ENCODE assay signal across 23 cellular contexts in the genomic region with DNA sequence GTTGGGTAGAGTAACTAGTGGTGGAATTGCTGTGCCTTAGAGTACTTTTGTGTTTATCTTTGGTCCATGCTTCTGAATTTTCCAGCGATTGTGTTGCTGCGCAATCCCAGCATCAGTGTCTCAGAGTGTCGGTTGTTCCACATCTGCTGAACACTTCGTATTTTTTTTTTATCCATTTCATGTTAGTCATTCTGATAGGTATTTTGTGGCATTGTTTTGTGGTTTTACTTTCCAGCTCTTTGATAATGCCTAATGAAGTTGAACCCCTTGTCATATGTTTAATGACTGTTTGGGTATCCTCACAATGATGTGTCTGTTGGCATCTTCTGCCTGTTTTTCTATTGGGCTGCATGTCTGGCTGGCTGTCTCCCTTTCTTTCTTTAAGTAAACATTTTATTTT. TPM values are rescaled to one million over a fixed set of nuclear protein-coding genes. Genes with fewer than 3 reads are reported as not detected.
DNase-seq lines count a peak whose midpoint lies in the region; ATAC-seq and TF ChIP-seq lines count a peak whose summit lies in the region.
"Had no signal": no experiment of that assay in that cellular context is flagged by ENCODE, and none has a peak within 500 bp of the region (broad histone marks: within the 10 kb centered on the region; RNA-seq: fewer than 3 reads in every experiment).

No MANE protein-coding gene starts in this region.

- H3K4me2 ChIP-seq in smooth muscle cell = no peak overlapping the region

- H3K4me3 ChIP-seq in fibroblast of the aortic adventitia (ENCODE audit: low read depth, low read length) (no peak overlapping the region), smooth muscle cell (no peak overlapping the region)
- H3K4me3 ChIP-seq: dorsolateral prefrontal cortex, heart left ventricle, SJSA1 had no signal

- TF ChIP-seq CTCF in fibroblast of the aortic adventitia (IDR thresholded peaks at IDR 0.05; ENCODE audit: insufficient read depth, low read length) (no peak), smooth muscle cell (IDR thresholded peaks at IDR 0.05; ENCODE audit: borderline replicate concordance, insufficient read depth, poor library complexity, severe bottlenecking) (no peak)

- H4K20me1 ChIP-seq in smooth muscle cell (ENCODE audit: low read depth) = peaks cover 82% of the 10 kb centered on the region

- H3F3A ChIP-seq in smooth muscle cell (ENCODE audit: low read depth) = peaks cover 3% of the 10 kb centered on the region

- DNase-seq in HCEC 1CT = peak; percentile 74
- peak; percentile 25 for DNase-seq in fibroblast of the aortic adventitia (ENCODE audit: low read depth)
- DNase-seq in smooth muscle cell (lab: John Stamatoyannopoulos, UW; ENCODE audit: unreplicated experiment) = no peak
- DNase-seq in NCI-H1105 treated with DMSO at 0.1 percent for 48 hours (lab: John Stamatoyannopoulos, UW) = no peak
- DNase-seq: activated CD8-positive, alpha-beta memory T cell treated with anti-CD3 and anti-CD28 coated beads for 24 hours; activated naive CD8-positive, alpha-beta T cell treated with anti-CD3 and anti-CD28 coated beads, Interleukin-2, amount 10 ng/mL, durations not matched to agents 7 days and 5 days; BE2C; dorsolateral prefrontal cortex; GOT3; heart left ventricle; immature natural killer cell; naive thymus-derived CD8-positive, alpha-beta T cell; NCI-H2081; NCI-H510A treated with DMSO at 0.1 percent for 48 hours; posterior cingulate gyrus; small intestine; stimulated activated CD4-positive, alpha-beta T cell treated with anti-CD3 and anti-CD28 coated beads, Interleukin-4, amount 100 ng/mL, for 4 hours; substantia nigra had no signal

- no peak overlapping the region for H2AFZ ChIP-seq in smooth muscle cell (ENCODE audit: low read depth)

- H3K9ac ChIP-seq in smooth muscle cell (ENCODE audit: low read depth) = no peak overlapping the region

- peaks cover 56% of the 10 kb centered on the region for H3K79me2 ChIP-seq in smooth muscle cell (ENCODE audit: low read depth)

- no peaks in the 10 kb centered on the region for H3K4me1 ChIP-seq in smooth muscle cell (ENCODE audit: low read depth)
- H3K4me1 ChIP-seq: BE2C, heart left ventricle had no signal

- H3K27ac ChIP-seq in smooth muscle cell (ENCODE audit: low read depth) = peak overlapping the region; percentile 55
- H3K27ac ChIP-seq: dorsolateral prefrontal cortex, heart left ventricle, SJSA1 had no signal

- WGBS in smooth muscle cell (ENCODE audit: low lambda C conversion rate) = 72% methylated on average over 4 of the region's 4 CpGs

- H3K36me3 ChIP-seq in smooth muscle cell (ENCODE audit: low read depth) = no peaks in the 10 kb centered on the region
- H3K36me3 ChIP-seq: BE2C, heart left ventricle had no signal

- H3K27me3 ChIP-seq in smooth muscle cell (ENCODE audit: low read depth) = no peaks in the 10 kb centered on the region
- H3K27me3 ChIP-seq: BE2C, dorsolateral prefrontal cortex, heart left ventricle, SJSA1 had no signal

- peak; percentile 8; the same call in 1 of the 3 replicates for ATAC-seq in SK-N-SH treated with all-trans-retinoic acid at 6 μM for 48 hours
- ATAC-seq in GM19452 (IDR thresholded peaks at IDR 0.05; ENCODE audit: unreplicated experiment) = no peak
- ATAC-seq in HG02678 (IDR thresholded peaks at IDR 0.05; ENCODE audit: unreplicated experiment) = no peak
- ATAC-seq: heart left ventricle; naive thymus-derived CD8-positive, alpha-beta T cell had no signal

- no peaks in the 10 kb centered on the region for H3K9me3 ChIP-seq in smooth muscle cell (replicated peaks; ENCODE audit: low read depth)
- H3K9me3 ChIP-seq: heart left ventricle, SJSA1 had no signal

TF ChIP-seq in SK-N-SH treated with all-trans-retinoic acid at 6 μM for 48 hours, 23 proteins besides CTCF, POLR2A, EP300 and RAD21:
- TF ChIP-seq GLIS3 (CRISPR knock-in tag; IDR thresholded peaks at IDR 0.05) (no peak), CSDC2 (CRISPR knock-in tag; IDR thresholded peaks at IDR 0.05) (no peak)
- TF ChIP-seq, protein P1, sequence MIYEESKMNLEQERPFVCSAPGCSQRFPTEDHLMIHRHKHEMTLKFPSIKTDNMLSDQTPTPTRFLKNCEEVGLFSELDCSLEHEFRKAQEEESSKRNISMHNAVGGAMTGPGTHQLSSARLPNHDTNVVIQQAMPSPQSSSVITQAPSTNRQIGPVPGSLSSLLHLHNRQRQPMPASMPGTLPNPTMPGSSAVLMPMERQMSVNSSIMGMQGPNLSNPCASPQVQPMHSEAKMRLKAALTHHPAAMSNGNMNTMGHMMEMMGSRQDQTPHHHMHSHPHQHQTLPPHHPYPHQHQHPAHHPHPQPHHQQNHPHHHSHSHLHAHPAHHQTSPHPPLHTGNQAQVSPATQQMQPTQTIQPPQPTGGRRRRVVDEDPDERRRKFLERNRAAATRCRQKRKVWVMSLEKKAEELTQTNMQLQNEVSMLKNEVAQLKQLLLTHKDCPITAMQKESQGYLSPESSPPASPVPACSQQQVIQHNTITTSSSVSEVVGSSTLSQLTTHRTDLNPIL (CRISPR knock-in tag; IDR thresholded peaks at IDR 0.05; ENCODE audit: low read depth) = no peak
- TF ChIP-seq, protein P2, sequence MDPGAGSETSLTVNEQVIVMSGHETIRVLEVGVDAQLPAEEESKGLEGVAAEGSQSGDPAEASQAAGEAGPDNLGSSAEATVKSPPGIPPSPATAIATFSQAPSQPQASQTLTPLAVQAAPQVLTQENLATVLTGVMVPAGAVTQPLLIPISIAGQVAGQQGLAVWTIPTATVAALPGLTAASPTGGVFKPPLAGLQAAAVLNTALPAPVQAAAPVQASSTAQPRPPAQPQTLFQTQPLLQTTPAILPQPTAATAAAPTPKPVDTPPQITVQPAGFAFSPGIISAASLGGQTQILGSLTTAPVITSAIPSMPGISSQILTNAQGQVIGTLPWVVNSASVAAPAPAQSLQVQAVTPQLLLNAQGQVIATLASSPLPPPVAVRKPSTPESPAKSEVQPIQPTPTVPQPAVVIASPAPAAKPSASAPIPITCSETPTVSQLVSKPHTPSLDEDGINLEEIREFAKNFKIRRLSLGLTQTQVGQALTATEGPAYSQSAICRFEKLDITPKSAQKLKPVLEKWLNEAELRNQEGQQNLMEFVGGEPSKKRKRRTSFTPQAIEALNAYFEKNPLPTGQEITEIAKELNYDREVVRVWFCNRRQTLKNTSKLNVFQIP (CRISPR knock-in tag; IDR thresholded peaks at IDR 0.05; ENCODE audit: borderline replicate concordance, low read depth) = no peak

RNA-seq across cellular contexts. Expression of a gene that starts 13.6 kb away (rescaled TPM):
- total RNA-seq in fibroblast of the aortic adventitia (ENCODE audit: low replicate concordance) = 3.9 and 5.4 TPM in 2 replicates
- 19.6 and 20.0 TPM in 2 replicates for total RNA-seq in smooth muscle cell
- polyA plus RNA-seq in smooth muscle cell = 15.1 and 30.7 TPM in 2 replicates

RNA-seq across cellular contexts. Expression of a gene that starts 42.5 kb away (rescaled TPM):
- total RNA-seq in fibroblast of the aortic adventitia (ENCODE audit: low replicate concordance) = 0.09 and 1.1 TPM in 2 replicates
- total RNA-seq in smooth muscle cell = 0.76 and 17.0 TPM in 2 replicates
- 0.70 and 2.5 TPM in 2 replicates for polyA plus RNA-seq in smooth muscle cell
- polyA plus RNA-seq: IgD-negative memory B cell had no signal

RNA-seq across cellular contexts. Expression of a gene that starts 58.2 kb away (rescaled TPM):
- 14.1 and 28.6 TPM in 2 replicates for total RNA-seq in fibroblast of the aortic adventitia (ENCODE audit: low replicate concordance)
- 20.9 and 22.6 TPM in 2 replicates for total RNA-seq in smooth muscle cell
- 11.9 and 12.0 TPM in 2 replicates for polyA plus RNA-seq in smooth muscle cell

Comparison
In these comparisons a context has a peak if more than half of its experiments do, and no peak if none do; other contexts are left out.
1. DNase-seq: peak in HCEC 1CT (single experiment) and fibroblast of the aortic adventitia (single experiment); none in smooth muscle cell (single experiment) and NCI-H1105 treated with DMSO at 0.1 percent for 48 hours (single experiment).